In genomic region chr7:100132697-100133137, GRCh38 we compare ENCODE assay signal across 8 cellular contexts. TPM values are rescaled to one million over a fixed set of nuclear protein-coding genes. Genes with fewer than 3 reads are reported as not detected.
DNase-seq lines count a peak whose midpoint lies in the region; ATAC-seq and TF ChIP-seq lines count a peak whose summit lies in the region.

No MANE protein-coding gene starts in this region.

- no peaks in the 10 kb centered on the region for H3K9me3 ChIP-seq in liver (ENCODE audit: control insufficient read depth in 4 of 4, low read length in 3 of 4)

- ATAC-seq in HG02798 (IDR thresholded peaks at IDR 0.05; ENCODE audit: poor library complexity, unreplicated experiment) (peak; percentile 76), HG03571 (IDR thresholded peaks at IDR 0.05; ENCODE audit: unreplicated experiment) (no peak)
- ATAC-seq in stimulated activated effector memory CD8-positive, alpha-beta T cell treated with anti-CD3 and anti-CD28 coated beads, Interleukin-12 subunit alpha, Interleukin-12 subunit beta, amount 100 ng/mL, for 72 hours, result peak; percentile 86

- H3K27ac Mint-ChIP-seq in stimulated activated effector memory CD8-positive, alpha-beta T cell treated with anti-CD3 and anti-CD28 coated beads, Interleukin-12 subunit alpha, Interleukin-12 subunit beta, amount 100 ng/mL, for 72 hours, result no peak overlapping the region

- no peak overlapping the region for H3K4me3 Mint-ChIP-seq in stimulated activated effector memory CD8-positive, alpha-beta T cell treated with anti-CD3 and anti-CD28 coated beads, Interleukin-12 subunit alpha, Interleukin-12 subunit beta, amount 100 ng/mL, for 72 hours

- peaks cover 18% of the 10 kb centered on the region for H3K4me1 Mint-ChIP-seq in stimulated activated effector memory CD8-positive, alpha-beta T cell treated with anti-CD3 and anti-CD28 coated beads, Interleukin-12 subunit alpha, Interleukin-12 subunit beta, amount 100 ng/mL, for 72 hours

- H3K27ac ChIP-seq in liver (ENCODE audit: low read depth in 1 of 2, low read length in 2 of 2), result no peak overlapping the region

- peak; percentile 75 for DNase-seq in ELR (ENCODE audit: low read depth)
- DNase-seq in NCI-H2196 (lab: John Stamatoyannopoulos, UW; ENCODE audit: unreplicated experiment), result peak; percentile 62
- DNase-seq in cerebellum (ENCODE audit: low spot score), result peak; percentile 35
- DNase-seq in stimulated activated effector memory CD8-positive, alpha-beta T cell treated with anti-CD3 and anti-CD28 coated beads, Interleukin-12 subunit alpha, Interleukin-12 subunit beta, amount 100 ng/mL, for 72 hours (ENCODE audit: low spot score in 2 of 2), result peak in 1 of 2 donors; percentile 73

- H3K4me3 ChIP-seq in WI38 (ENCODE audit: low read depth, low read length) (no peak overlapping the region), liver (ENCODE audit: low read depth in 1 of 3, low read length in 3 of 3) (no peak overlapping the region)

- H3K36me3 Mint-ChIP-seq in stimulated activated effector memory CD8-positive, alpha-beta T cell treated with anti-CD3 and anti-CD28 coated beads, Interleukin-12 subunit alpha, Interleukin-12 subunit beta, amount 100 ng/mL, for 72 hours, result peaks cover 6% of the 10 kb centered on the region

- H3K4me1 ChIP-seq in liver (ENCODE audit: control insufficient read depth in 4 of 4, insufficient read depth in 4 of 4, low read length in 3 of 4), result peaks cover 5 to 22% (median 12%) of the 10 kb centered on the region in 4 donors

- no peaks in the 10 kb centered on the region for H3K9me3 Mint-ChIP-seq in stimulated activated effector memory CD8-positive, alpha-beta T cell treated with anti-CD3 and anti-CD28 coated beads, Interleukin-12 subunit alpha, Interleukin-12 subunit beta, amount 100 ng/mL, for 72 hours

- no peaks in the 10 kb centered on the region for H3K27me3 ChIP-seq in liver (ENCODE audit: control insufficient read depth in 4 of 4, insufficient read depth in 4 of 4, low read length in 3 of 4)

- no peaks in the 10 kb centered on the region for H3K36me3 ChIP-seq in liver (ENCODE audit: control insufficient read depth in 4 of 4, insufficient read depth in 3 of 4, low read depth in 1 of 4, low read length in 3 of 4)

- WGBS in liver, result 27% methylated on average over 3 of the region's 3 CpGs

- H3K9ac ChIP-seq in liver (ENCODE audit: low read depth in 1 of 2, low read length in 2 of 2), result no peak overlapping the region

- peak; percentile 91 for TF ChIP-seq CTCF in WI38 (IDR thresholded peaks at IDR 0.05; ENCODE audit: low read depth, low read length)
- TF ChIP-seq CTCF in liver (IDR thresholded peaks at IDR 0.05; ENCODE audit: low read depth, low read length, missing input control), result peak; percentile 90

- peak; percentile 93 to 98 for TF ChIP-seq RAD21 in liver (IDR thresholded peaks at IDR 0.05)

TF ChIP-seq in liver, 16 proteins besides CTCF, POLR2A, EP300 and RAD21:
- TF ChIP-seq FOXA1 (IDR thresholded peaks at IDR 0.05) (no peak), GABPA (IDR thresholded peaks at IDR 0.05 in 1 of 2, conservative IDR thresholded peaks at IDR 0.05 in 1 of 2) (no peak), HNF4A (conservative IDR thresholded peaks at IDR 0.05) (no peak), YY1 (IDR thresholded peaks at IDR 0.05) (no peak), HNF4G (IDR thresholded peaks at IDR 0.05) (no peak), EGR1 (IDR thresholded peaks at IDR 0.05; ENCODE audit: low read depth in 2 of 2) (no peak), NR2F2 (IDR thresholded peaks at IDR 0.05) (no peak), ZBTB33 (IDR thresholded peaks at IDR 0.05) (no peak), FOXA2 (IDR thresholded peaks at IDR 0.05) (no peak)

RNA-seq across cellular contexts. Expression of gene MBLAC1, which starts 6.0 kb away (rescaled TPM):
- 2.4 TPM for total RNA-seq in cerebellum
- 1 to 10 TPM; 1.4 TPM for total RNA-seq in liver
- polyA plus RNA-seq in liver, result 1 to 10 TPM; 1.0 to 1.3 TPM

RNA-seq across cellular contexts. Expression of gene CNPY4, which starts 13.3 kb away (rescaled TPM):
- 15.2 TPM for total RNA-seq in cerebellum
- total RNA-seq in liver, result 10 to 100 TPM in 1 of 2 donors, 1 to 10 TPM in 1; 3.7 to 11.9 TPM
- 1 to 10 TPM; 1.9 to 3.8 TPM for polyA plus RNA-seq in liver

RNA-seq across cellular contexts. Expression of gene TAF6, which starts 13.6 kb away (rescaled TPM):
- 23.8 TPM for total RNA-seq in cerebellum
- total RNA-seq in liver, result 10 to 100 TPM; 16.1 to 17.9 TPM
- 10 to 100 TPM in 1 of 2 donors, 1 to 10 TPM in 1; 8.9 to 16.3 TPM for polyA plus RNA-seq in liver

RNA-seq across cellular contexts. Expression of gene LAMTOR4, which starts 16.0 kb away (rescaled TPM):
- total RNA-seq in cerebellum (20.7 TPM), liver (10 to 100 TPM; 28.4 to 39.8 TPM)
- 100 to 1,000 TPM in 1 of 2 donors, 10 to 100 TPM in 1; 75.5 to 112 TPM for polyA plus RNA-seq in liver

RNA-seq across cellular contexts. Expression of gene TRAPPC14, which starts 25.8 kb away (rescaled TPM):
- total RNA-seq in cerebellum (10.4 TPM), liver (1 to 10 TPM; 3.5 to 6.9 TPM)
- polyA plus RNA-seq in liver, result 1 to 10 TPM; 2.8 to 9.7 TPM
